ENCODE assay signal across 1 cellular context in genomic region chr10:69213601-69214311, GRCh38.
TF ChIP-seq lines count a peak whose summit lies in the region.

No MANE protein-coding gene starts in this region.

TF ChIP-seq in HEK293, 187 proteins besides CTCF, POLR2A, EP300 and RAD21 (continued from another document and continues in another):
- peak; percentile 94 for TF ChIP-seq ZNF10 (tag by site-specific recombination; IDR thresholded peaks at IDR 0.05)
- TF ChIP-seq ZNF629 (tag by site-specific recombination; IDR thresholded peaks at IDR 0.05): peak; percentile 94
- TF ChIP-seq ZNF580 (tag by site-specific recombination; IDR thresholded peaks at IDR 0.05): no peak
- TF ChIP-seq ZBTB48 (tag by site-specific recombination; IDR thresholded peaks at IDR 0.05): no peak
- peak; percentile 87 for TF ChIP-seq ZNF394 (tag by site-specific recombination; IDR thresholded peaks at IDR 0.05; ENCODE audit: borderline replicate concordance)
- TF ChIP-seq ZNF791 (tag by site-specific recombination; IDR thresholded peaks at IDR 0.05): no peak
- no peak for TF ChIP-seq ZNF704 (tag by site-specific recombination; IDR thresholded peaks at IDR 0.05)
- TF ChIP-seq ZFP37 (tag by site-specific recombination; IDR thresholded peaks at IDR 0.05): 0 out of 2 replicates have a peak, but pooled peaks have one; percentile 45
- peak; percentile 85 for TF ChIP-seq TSHZ1 (tag by site-specific recombination; IDR thresholded peaks at IDR 0.05; ENCODE audit: borderline replicate concordance)
- no peak for TF ChIP-seq HOXC10 (CRISPR knock-in tag; IDR thresholded peaks at IDR 0.05)
- TF ChIP-seq ZNF621 (tag by site-specific recombination; IDR thresholded peaks at IDR 0.05): no peak
- TF ChIP-seq ZNF133 (tag by site-specific recombination; IDR thresholded peaks at IDR 0.05): no peak
- TF ChIP-seq GLI4 (tag by site-specific recombination; IDR thresholded peaks at IDR 0.05): no peak
- TF ChIP-seq ZNF23 (tag by site-specific recombination; IDR thresholded peaks at IDR 0.05; ENCODE audit: borderline replicate concordance): no peak
- TF ChIP-seq ZNF362 (tag by site-specific recombination; IDR thresholded peaks at IDR 0.05): no peak
- TF ChIP-seq KLF8 (tag by site-specific recombination; IDR thresholded peaks at IDR 0.05): peak; percentile 90
- TF ChIP-seq ZNF830 (tag by site-specific recombination; IDR thresholded peaks at IDR 0.05; ENCODE audit: low read depth): no peak
- TF ChIP-seq ZNF645 (tag by site-specific recombination; IDR thresholded peaks at IDR 0.05): no peak
- TF ChIP-seq ZBTB11 (tag by site-specific recombination; conservative IDR thresholded peaks at IDR 0.05; ENCODE audit: low read depth): no peak
- no peak for TF ChIP-seq ZBTB7A (tag by site-specific recombination; IDR thresholded peaks at IDR 0.05; ENCODE audit: low read depth)
- peak; percentile 42; the same call in 1 of the 2 replicates for TF ChIP-seq ZNF501 (tag by site-specific recombination; IDR thresholded peaks at IDR 0.05)
- no peak for TF ChIP-seq FEZF1 (tag by site-specific recombination; IDR thresholded peaks at IDR 0.05)
- no peak for TF ChIP-seq ZNF138 (tag by site-specific recombination; IDR thresholded peaks at IDR 0.05; ENCODE audit: borderline replicate concordance)
- no peak for TF ChIP-seq ZNF112 (tag by site-specific recombination; IDR thresholded peaks at IDR 0.05)
- no peak for TF ChIP-seq ZNF777 (tag by site-specific recombination; IDR thresholded peaks at IDR 0.05; ENCODE audit: borderline replicate concordance)
- TF ChIP-seq ZNF558 (tag by site-specific recombination; IDR thresholded peaks at IDR 0.05): peak; percentile 12; the same call in 1 of the 2 replicates
- TF ChIP-seq ZNF280D (tag by site-specific recombination; IDR thresholded peaks at IDR 0.05): no peak
- peak; percentile 46; the same call in 1 of the 2 replicates for TF ChIP-seq ZNF24 (tag by site-specific recombination; IDR thresholded peaks at IDR 0.05)
- TF ChIP-seq ZNF544 (tag by site-specific recombination; IDR thresholded peaks at IDR 0.05): no peak
- peak; percentile 48; the same call in 1 of the 2 replicates for TF ChIP-seq PATZ1 (tag by site-specific recombination; IDR thresholded peaks at IDR 0.05)
- TF ChIP-seq PRDM10 (tag by site-specific recombination; IDR thresholded peaks at IDR 0.05): peak; percentile 46; the same call in 1 of the 2 replicates
- TF ChIP-seq ZNF664 (tag by site-specific recombination; IDR thresholded peaks at IDR 0.05): no peak
- no peak for TF ChIP-seq HOXD13 (CRISPR knock-in tag; IDR thresholded peaks at IDR 0.05; ENCODE audit: borderline replicate concordance)
- peak; percentile 96 for TF ChIP-seq ZNF660 (tag by site-specific recombination; IDR thresholded peaks at IDR 0.05)
- TF ChIP-seq ZNF280C (tag by site-specific recombination; IDR thresholded peaks at IDR 0.05): no peak
- TF ChIP-seq ZNF335 (tag by site-specific recombination; conservative IDR thresholded peaks at IDR 0.05): peak; percentile 35; the same call in 1 of the 2 replicates
